ENCODE assay signal across 8 cellular contexts in the genomic region with DNA sequence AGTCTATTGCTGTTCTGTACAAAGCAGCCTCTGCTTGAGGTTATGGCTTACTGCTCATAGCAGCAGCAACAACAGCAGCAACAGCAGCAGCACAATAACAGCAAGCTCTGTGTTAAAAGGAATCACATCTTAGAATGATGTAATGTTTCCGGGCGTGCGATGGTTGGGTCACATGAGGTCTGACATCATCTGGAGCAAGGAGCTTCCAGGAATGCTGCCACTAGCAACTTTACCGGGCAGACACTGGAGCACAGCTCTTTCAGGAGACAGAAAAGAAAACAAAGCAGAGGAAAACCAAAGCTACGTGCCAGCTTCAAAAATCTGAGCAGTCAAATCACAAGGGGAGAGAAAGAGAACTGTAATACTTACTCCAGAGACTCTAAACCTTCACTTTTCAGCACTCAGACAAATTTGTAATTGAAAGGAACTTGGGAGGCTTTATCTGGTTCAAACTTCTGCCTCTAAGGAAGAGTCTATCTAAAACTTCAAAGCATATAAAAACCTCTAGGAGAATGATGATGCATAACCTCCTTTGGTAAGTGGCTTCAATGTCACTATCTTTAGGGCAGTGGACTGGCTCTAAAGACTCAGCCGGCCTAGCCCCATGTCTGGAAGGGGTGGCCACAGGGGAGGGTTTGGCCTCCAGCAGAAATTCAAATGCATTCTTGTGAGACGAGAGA. TPM values are rescaled to one million over a fixed set of nuclear protein-coding genes. Genes with fewer than 3 reads are reported as not detected.
A peak's percentile ranks its signal among the peaks of the same experiment; 100 is the strongest.
DNase-seq lines count a peak whose midpoint lies in the region; ATAC-seq, FAIRE-seq and TF ChIP-seq lines count a peak whose summit lies in the region.

No MANE protein-coding gene starts in this region.

- peak overlapping the region; percentile 82 for H2AFZ ChIP-seq in SK-N-SH (ENCODE audit: low read depth)

- peaks cover 5 to 14% of the 10 kb centered on the region in 2 experiments; a peak in 3 of 4 replicates for H3K4me1 ChIP-seq in SK-N-SH (ENCODE audit: control insufficient read depth in 1 of 2, insufficient read depth in 2 of 2, low read depth in 1 of 2, low read length in 1 of 2)
- H3K4me1 ChIP-seq in pancreas, result no peaks in the 10 kb centered on the region

- no peaks in the 10 kb centered on the region for H4K20me1 ChIP-seq in SK-N-SH (ENCODE audit: insufficient read depth)

- TF ChIP-seq EP300 in SK-N-SH (IDR thresholded peaks at IDR 0.05; ENCODE audit: borderline replicate concordance in 1 of 2, low read depth in 1 of 2, low read length in 1 of 2), result no peak

- peak overlapping the region; percentile 61 for H3K9ac ChIP-seq in SK-N-SH

- intact Hi-C loops in pancreas (cut with DNase I), result no loop called here

- H3K9me3 ChIP-seq in SK-N-SH, result no peaks in the 10 kb centered on the region
- no peaks in the 10 kb centered on the region for H3K9me3 ChIP-seq in pancreas

- WGBS in SK-N-SH (ENCODE audit: low lambda C conversion rate), result 18% methylated on average over 7 of the region's 7 CpGs
- 45 to 51% methylated on average over 7 of the region's 7 CpGs for WGBS in pancreas, 2 donors

- no peaks in the 10 kb centered on the region for H3K79me2 ChIP-seq in SK-N-SH (ENCODE audit: insufficient read depth)

- TF ChIP-seq RAD21 in SK-N-SH (IDR thresholded peaks at IDR 0.05; ENCODE audit: low read length), result no peak

- H3K27ac ChIP-seq in SK-N-SH (ENCODE audit: low read depth in 2 of 2, low read length in 1 of 2) (peak overlapping the region; percentile 89 to 91), pancreas (peak overlapping the region in 2 of 4 donors; percentile 28 to 33)

- DNase-seq in H54 (ENCODE audit: insufficient read length, low spot score) (peak; percentile 69), SK-N-SH (peak; percentile 48), foreskin melanocyte (peak; percentile 94), pancreas (peak in 3 of 6 donors; percentile 5 to 38 (median 22)), NCI-H524 (lab: John Stamatoyannopoulos, UW) (no peak)

- peak in 3 of 4 donors; percentile 66 to 92 (median 85) for ATAC-seq in pancreas
- no peak for ATAC-seq in HG02981 (IDR thresholded peaks at IDR 0.05; ENCODE audit: unreplicated experiment)
- no peak for ATAC-seq in GM19328 (IDR thresholded peaks at IDR 0.05; ENCODE audit: unreplicated experiment)
- ATAC-seq in GM18858 (IDR thresholded peaks at IDR 0.05; ENCODE audit: unreplicated experiment), result no peak

- POLR2A ChIA-PET in SK-N-SH (lab: Yijun Ruan, JAX), result interaction anchor here (1.1 kb wide), 1 partner anchor 28 kb away, joined by 4 read pairs; a partner anchor contains a TSS

- peak overlapping the region; percentile 21 to 40; a peak in 2 of 4 replicates for H3K4me3 ChIP-seq in SK-N-SH (ENCODE audit: low read depth in 2 of 2, low read length in 1 of 2)
- no peak overlapping the region for H3K4me3 ChIP-seq in pancreas

- FAIRE-seq in H54 (lab: Jason Lieb, UNC) (peak; percentile 89), pancreas (lab: Jason Lieb, UNC) (no peak)

- H3K9me2 ChIP-seq in SK-N-SH, result no peaks in the 10 kb centered on the region

- CTCF ChIA-PET in SK-N-SH (lab: Yijun Ruan, JAX), result interaction anchor here (0.7 kb wide), 1 partner anchor 129 kb away, joined by 3 read pairs; no protein-coding TSS in a partner anchor

- H3K27me3 ChIP-seq in SK-N-SH (ENCODE audit: insufficient read depth) (no peaks in the 10 kb centered on the region), pancreas (no peaks in the 10 kb centered on the region)

- H3F3A ChIP-seq in SK-N-SH (replicated peaks; ENCODE audit: insufficient read depth), result peaks cover 3% of the 10 kb centered on the region

- TF ChIP-seq POLR2A in H54 (IDR thresholded peaks at IDR 0.05; ENCODE audit: low read depth, low read length), result no peak

- peak overlapping the region; percentile 67 for H3K4me2 ChIP-seq in SK-N-SH

- no peaks in the 10 kb centered on the region for H3K36me3 ChIP-seq in SK-N-SH (replicated peaks in 1 of 2; ENCODE audit: control insufficient read depth in 1 of 2, insufficient read depth in 2 of 2, low read length in 1 of 2)
- no peaks in the 10 kb centered on the region for H3K36me3 ChIP-seq in pancreas

- TF ChIP-seq CTCF in SK-N-SH (IDR thresholded peaks at IDR 0.05) (no peak), pancreas (IDR thresholded peaks at IDR 0.05) (no peak)

TF ChIP-seq in SK-N-SH, 30 proteins besides CTCF, POLR2A, EP300 and RAD21:
- TF ChIP-seq, protein P1, sequence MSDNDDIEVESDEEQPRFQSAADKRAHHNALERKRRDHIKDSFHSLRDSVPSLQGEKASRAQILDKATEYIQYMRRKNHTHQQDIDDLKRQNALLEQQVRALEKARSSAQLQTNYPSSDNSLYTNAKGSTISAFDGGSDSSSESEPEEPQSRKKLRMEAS (IDR thresholded peaks at IDR 0.05; ENCODE audit: low read depth), result peak; percentile 77; the same call in 1 of the 2 replicates
- TF ChIP-seq, protein P2, sequence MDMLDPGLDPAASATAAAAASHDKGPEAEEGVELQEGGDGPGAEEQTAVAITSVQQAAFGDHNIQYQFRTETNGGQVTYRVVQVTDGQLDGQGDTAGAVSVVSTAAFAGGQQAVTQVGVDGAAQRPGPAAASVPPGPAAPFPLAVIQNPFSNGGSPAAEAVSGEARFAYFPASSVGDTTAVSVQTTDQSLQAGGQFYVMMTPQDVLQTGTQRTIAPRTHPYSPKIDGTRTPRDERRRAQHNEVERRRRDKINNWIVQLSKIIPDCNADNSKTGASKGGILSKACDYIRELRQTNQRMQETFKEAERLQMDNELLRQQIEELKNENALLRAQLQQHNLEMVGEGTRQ (IDR thresholded peaks at IDR 0.05; ENCODE audit: borderline replicate concordance, low read depth, low read length), result peak; percentile 61
- TF ChIP-seq FOXJ3 (CRISPR knock-in tag; IDR thresholded peaks at IDR 0.05) (no peak), RXRA (IDR thresholded peaks at IDR 0.05; ENCODE audit: borderline replicate concordance, low read depth) (0 out of 2 replicates have a peak, but pooled peaks have one; percentile 11), RCOR1 (IDR thresholded peaks at IDR 0.05; ENCODE audit: low read length) (0 out of 2 replicates have a peak, but pooled peaks have one; percentile 38), TCF12 (IDR thresholded peaks at IDR 0.05) (peak; percentile 45; the same call in 1 of the 2 replicates), MEF2A (IDR thresholded peaks at IDR 0.05; ENCODE audit: borderline replicate concordance, low read depth) (no peak), POLR2AphosphoS5 (IDR thresholded peaks at IDR 0.05; ENCODE audit: low read depth, low read length) (peak; percentile 74), RFX5 (IDR thresholded peaks at IDR 0.05; ENCODE audit: low read length) (peak; percentile 81; the same call in 1 of the 2 replicates), TEAD4 (IDR thresholded peaks at IDR 0.05; ENCODE audit: borderline replicate concordance, insufficient read depth) (no peak), GABPA (IDR thresholded peaks at IDR 0.05; ENCODE audit: low read depth) (peak; percentile 42), CHD2 (IDR thresholded peaks at IDR 0.05; ENCODE audit: low read length, partially characterized antibody) (no peak), JUND (IDR thresholded peaks at IDR 0.05) (peak; percentile 26; the same call in 1 of the 2 replicates), YY1 (IDR thresholded peaks at IDR 0.05; ENCODE audit: low read depth) (no peak)
- TF ChIP-seq, protein P3, sequence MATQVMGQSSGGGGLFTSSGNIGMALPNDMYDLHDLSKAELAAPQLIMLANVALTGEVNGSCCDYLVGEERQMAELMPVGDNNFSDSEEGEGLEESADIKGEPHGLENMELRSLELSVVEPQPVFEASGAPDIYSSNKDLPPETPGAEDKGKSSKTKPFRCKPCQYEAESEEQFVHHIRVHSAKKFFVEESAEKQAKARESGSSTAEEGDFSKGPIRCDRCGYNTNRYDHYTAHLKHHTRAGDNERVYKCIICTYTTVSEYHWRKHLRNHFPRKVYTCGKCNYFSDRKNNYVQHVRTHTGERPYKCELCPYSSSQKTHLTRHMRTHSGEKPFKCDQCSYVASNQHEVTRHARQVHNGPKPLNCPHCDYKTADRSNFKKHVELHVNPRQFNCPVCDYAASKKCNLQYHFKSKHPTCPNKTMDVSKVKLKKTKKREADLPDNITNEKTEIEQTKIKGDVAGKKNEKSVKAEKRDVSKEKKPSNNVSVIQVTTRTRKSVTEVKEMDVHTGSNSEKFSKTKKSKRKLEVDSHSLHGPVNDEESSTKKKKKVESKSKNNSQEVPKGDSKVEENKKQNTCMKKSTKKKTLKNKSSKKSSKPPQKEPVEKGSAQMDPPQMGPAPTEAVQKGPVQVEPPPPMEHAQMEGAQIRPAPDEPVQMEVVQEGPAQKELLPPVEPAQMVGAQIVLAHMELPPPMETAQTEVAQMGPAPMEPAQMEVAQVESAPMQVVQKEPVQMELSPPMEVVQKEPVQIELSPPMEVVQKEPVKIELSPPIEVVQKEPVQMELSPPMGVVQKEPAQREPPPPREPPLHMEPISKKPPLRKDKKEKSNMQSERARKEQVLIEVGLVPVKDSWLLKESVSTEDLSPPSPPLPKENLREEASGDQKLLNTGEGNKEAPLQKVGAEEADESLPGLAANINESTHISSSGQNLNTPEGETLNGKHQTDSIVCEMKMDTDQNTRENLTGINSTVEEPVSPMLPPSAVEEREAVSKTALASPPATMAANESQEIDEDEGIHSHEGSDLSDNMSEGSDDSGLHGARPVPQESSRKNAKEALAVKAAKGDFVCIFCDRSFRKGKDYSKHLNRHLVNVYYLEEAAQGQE (IDR thresholded peaks at IDR 0.05; ENCODE audit: low read depth, low read length), result no peak
- TF ChIP-seq, protein P4, sequence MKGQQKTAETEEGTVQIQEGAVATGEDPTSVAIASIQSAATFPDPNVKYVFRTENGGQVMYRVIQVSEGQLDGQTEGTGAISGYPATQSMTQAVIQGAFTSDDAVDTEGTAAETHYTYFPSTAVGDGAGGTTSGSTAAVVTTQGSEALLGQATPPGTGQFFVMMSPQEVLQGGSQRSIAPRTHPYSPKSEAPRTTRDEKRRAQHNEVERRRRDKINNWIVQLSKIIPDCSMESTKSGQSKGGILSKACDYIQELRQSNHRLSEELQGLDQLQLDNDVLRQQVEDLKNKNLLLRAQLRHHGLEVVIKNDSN (IDR thresholded peaks at IDR 0.05; ENCODE audit: borderline replicate concordance, low read depth), result peak; percentile 90
- TF ChIP-seq, protein P5, sequence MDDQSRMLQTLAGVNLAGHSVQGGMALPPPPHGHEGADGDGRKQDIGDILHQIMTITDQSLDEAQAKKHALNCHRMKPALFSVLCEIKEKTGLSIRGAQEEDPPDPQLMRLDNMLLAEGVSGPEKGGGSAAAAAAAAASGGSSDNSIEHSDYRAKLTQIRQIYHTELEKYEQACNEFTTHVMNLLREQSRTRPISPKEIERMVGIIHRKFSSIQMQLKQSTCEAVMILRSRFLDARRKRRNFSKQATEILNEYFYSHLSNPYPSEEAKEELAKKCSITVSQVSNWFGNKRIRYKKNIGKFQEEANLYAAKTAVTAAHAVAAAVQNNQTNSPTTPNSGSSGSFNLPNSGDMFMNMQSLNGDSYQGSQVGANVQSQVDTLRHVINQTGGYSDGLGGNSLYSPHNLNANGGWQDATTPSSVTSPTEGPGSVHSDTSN (IDR thresholded peaks at IDR 0.05), result no peak

RNA-seq across cellular contexts. Expression of a gene that starts 28.3 kb away (rescaled TPM):
- polyA plus RNA-seq in SK-N-SH (2012; rRNA removed) (9.3 and 11.7 TPM in 2 replicates), pancreas (1 to 10 TPM; 4.8 to 9.8 TPM)
- 9.2 and 11.2 TPM in 2 replicates for polyA plus RNA-seq in SK-N-SH (2012; cell fraction: cytosol; rRNA removed)
- polyA plus RNA-seq in SK-N-SH (2012; cell fraction: nucleus; rRNA removed), result 23.9 and 32.4 TPM in 2 replicates
- 10 to 100 TPM; 14.3 to 26.2 (median 16.0) TPM for total RNA-seq in pancreas

Comparison
In these comparisons a context has a peak if more than half of its experiments do, and no peak if none do; other contexts are left out.
1. DNase-seq: peak in H54 (single experiment), SK-N-SH (single experiment) and foreskin melanocyte (single experiment); none in NCI-H524 (0 of 2).
2. H3K4me3 ChIP-seq: peak in SK-N-SH (2 of 2); none in pancreas (0 of 4).
3. ATAC-seq: peak in pancreas (3 of 4); none in HG02981 (single experiment), GM19328 (single experiment) and GM18858 (single experiment).